22 cellular contexts compared by ENCODE assay signal in genomic region chr7:156940421-156941122, GRCh38. TPM values are rescaled to one million over a fixed set of nuclear protein-coding genes. Genes with fewer than 3 reads are reported as not detected.
DNase-seq lines count a peak whose midpoint lies in the region; ATAC-seq, FAIRE-seq and TF ChIP-seq lines count a peak whose summit lies in the region.
"Had no signal": no experiment of that assay in that cellular context is flagged by ENCODE, and none has a peak within 500 bp of the region (broad histone marks: within the 10 kb centered on the region; RNA-seq: fewer than 3 reads in every experiment).

No MANE protein-coding gene starts in this region.

- DNase-seq in activated CD4-positive, alpha-beta T cell treated with anti-CD3 and anti-CD28 coated beads, Interleukin-2, amount 10 ng/mL, durations not matched to agents 7 days and 5 days: no peak
- DNase-seq in activated CD4-positive, alpha-beta T cell treated with anti-CD3 and anti-CD28 coated beads for 1 hour: no peak
- DNase-seq in K562 (ENCODE audit: extremely low read depth in 1 of 4, low spot score in 3 of 4) (no peak), neuronal stem cell (ENCODE audit: low spot score) (no peak), NCI-H187 treated with DMSO at 0.1 percent for 48 hours (lab: John Stamatoyannopoulos, UW) (no peak), foreskin keratinocyte (no peak), superior temporal gyrus (ENCODE audit: extremely low spot score) (no peak)
- DNase-seq: AML-193; C1 segment of cervical spinal cord; CD4-positive, alpha-beta memory T cell; CD4-positive, CD25-positive, alpha-beta regulatory T cell; CD8-positive, alpha-beta memory T cell; COR-L47; DMS79 treated with DMSO at 0.1 percent for 48 hours; GF-D8 had no signal

- no TSS peak for BruUV-seq in K562 (replicated peaks; lab: Mats Ljungman, UMichigan)

- no peaks in the 10 kb centered on the region for H3K79me2 ChIP-seq in K562 (ENCODE audit: control insufficient read depth, insufficient read depth, low read length)

- peaks cover 10% of the 10 kb centered on the region for H3K36me3 Mint-ChIP-seq in activated CD4-positive, alpha-beta T cell treated with anti-CD3 and anti-CD28 coated beads, Interleukin-2, amount 10 ng/mL, durations not matched to agents 7 days and 5 days (ENCODE audit: low read depth)
- H3K36me3 Mint-ChIP-seq: CD4-positive, alpha-beta memory T cell; CD4-positive, CD25-positive, alpha-beta regulatory T cell; CD8-positive, alpha-beta memory T cell had no signal

- TF ChIP-seq EP300 in K562 (IDR thresholded peaks at IDR 0.05; ENCODE audit: low read length): no peak

- peaks cover 25 to 35% of the 10 kb centered on the region in 2 experiments for H3K27me3 ChIP-seq in K562 (ENCODE audit: control insufficient read depth in 2 of 2, insufficient read depth in 2 of 2, low read length in 2 of 2)
- H3K27me3 ChIP-seq in neuronal stem cell (ENCODE audit: control insufficient read depth in 3 of 3, insufficient read depth in 3 of 3, low read depth in 1 of 3, low read length in 3 of 3): peaks cover 0 to 35% (median 0%) of the 10 kb centered on the region in 3 experiments
- no peaks in the 10 kb centered on the region for H3K27me3 ChIP-seq in foreskin keratinocyte

- CTCF ChIA-PET in activated CD4-positive, alpha-beta T cell treated with anti-CD3 and anti-CD28 coated beads, Interleukin-2, amount 10 ng/mL, durations not matched to agents 7 days and 5 days (lab: Charles Lee): no interaction called here
- CTCF ChIA-PET in K562 (lab: Yijun Ruan, JAX; ENCODE audit: low intra/inter-chr PET ratio): no interaction called here

- H3K9me3 ChIP-seq in K562 (replicated peaks; ENCODE audit: control insufficient read depth, insufficient read depth, low read depth, low read length) (peaks cover 10% of the 10 kb centered on the region), neuronal stem cell (replicated peaks in 1 of 2; ENCODE audit: control insufficient read depth in 2 of 2, insufficient read depth in 1 of 2, low read depth in 1 of 2, low read length in 2 of 2) (peaks cover 5 to 6% of the 10 kb centered on the region in 2 donors)
- H3K9me3 ChIP-seq: A549 had no signal

- H3K23ac ChIP-seq in neuronal stem cell (ENCODE audit: low read depth, low read length, poor library complexity): peak overlapping the region; percentile 98

- H3K4me2 ChIP-seq in K562 (ENCODE audit: insufficient read depth, low read length) (no peak overlapping the region), neuronal stem cell (ENCODE audit: insufficient read depth, low read length, poor library complexity, severe bottlenecking) (no peak overlapping the region)
- H3K4me2 ChIP-seq: A549 had no signal

- H3K27ac ChIP-seq in K562 (ENCODE audit: extremely low read depth, low read depth, low read length) (no peak overlapping the region), neuronal stem cell (replicated peaks; ENCODE audit: low read length) (no peak overlapping the region), foreskin keratinocyte (no peak overlapping the region)
- H3K27ac ChIP-seq: 22Rv1, A549 had no signal

- no peak for TF ChIP-seq RAD21 in K562 (CRISPR knock-in tag; conservative IDR thresholded peaks at IDR 0.05 in 1 of 2, IDR thresholded peaks at IDR 0.05 in 1 of 2)

- H2AK5ac ChIP-seq in neuronal stem cell (ENCODE audit: low read depth, low read length): no peak overlapping the region

- no peak overlapping the region for H4K8ac ChIP-seq in neuronal stem cell (ENCODE audit: low read depth, low read length)

- H3K9ac ChIP-seq in K562 (ENCODE audit: insufficient read depth in 1 of 2, low read depth in 2 of 2, low read length in 2 of 2) (no peak overlapping the region), neuronal stem cell (ENCODE audit: low read depth, low read length, poor library complexity) (no peak overlapping the region)

- no peak overlapping the region for H3K4me3 ChIP-seq in K562
- no peak overlapping the region for H3K4me3 ChIP-seq in neuronal stem cell (ENCODE audit: low read length in 2 of 2)
- H3K4me3 ChIP-seq: A549 had no signal

- peaks cover 2% of the 10 kb centered on the region for H3K4me1 Mint-ChIP-seq in activated CD4-positive, alpha-beta T cell treated with anti-CD3 and anti-CD28 coated beads, Interleukin-2, amount 10 ng/mL, durations not matched to agents 7 days and 5 days

- no peak overlapping the region for H3K4me3 Mint-ChIP-seq in activated CD4-positive, alpha-beta T cell treated with anti-CD3 and anti-CD28 coated beads, Interleukin-2, amount 10 ng/mL, durations not matched to agents 7 days and 5 days
- H3K4me3 Mint-ChIP-seq: B cell; CD4-positive, alpha-beta memory T cell; CD4-positive, CD25-positive, alpha-beta regulatory T cell; CD8-positive, alpha-beta memory T cell had no signal

- no peak overlapping the region for H4K91ac ChIP-seq in neuronal stem cell (ENCODE audit: low read depth, low read length, poor library complexity)

- H3K36me3 ChIP-seq in K562 (ENCODE audit: control insufficient read depth, insufficient read depth, low read length) (no peaks in the 10 kb centered on the region), neuronal stem cell (replicated peaks in 1 of 2; ENCODE audit: control insufficient read depth in 2 of 2, insufficient read depth in 2 of 2, low read length in 2 of 2) (no peaks in the 10 kb centered on the region)

- WGBS in K562 (ENCODE audit: insufficient coverage, low coverage, missing lambda C conversion rate): 59% methylated on average over 17 of the region's 57 CpGs
- WGBS in neuronal stem cell (ENCODE audit: extremely low coverage in 2 of 2, insufficient read length in 2 of 2, insufficient replicate concordance in 1 of 2), 2 donors: no CpG with 5 or more reads among the region's 57 CpGs

- no peaks in the 10 kb centered on the region for H4K20me1 ChIP-seq in K562 (replicated peaks; ENCODE audit: control insufficient read depth, insufficient read depth, low read length)

- intact Hi-C loops in K562 (cut with micrococcal nuclease): no loop called here

- no peak for TF ChIP-seq POLR2A in K562 (conservative IDR thresholded peaks at IDR 0.05)

- no peak overlapping the region for H2BK120ac ChIP-seq in neuronal stem cell (ENCODE audit: low read depth, low read length)

- no peak for FAIRE-seq in K562 (lab: Jason Lieb, UNC)
- FAIRE-seq: A549, D721Med, G401.6, GM12891, GM19239 had no signal

- in situ Hi-C loops in K562 (cut with MboI): no loop called here

- H3K79me1 ChIP-seq in neuronal stem cell (ENCODE audit: low read depth, low read length): no peaks in the 10 kb centered on the region

- TF ChIP-seq CTCF in K562 (IDR thresholded peaks at IDR 0.05 in 2 of 3, conservative IDR thresholded peaks at IDR 0.05 in 1 of 3; ENCODE audit: insufficient read depth in 2 of 3, low read depth in 1 of 3, low read length in 3 of 3) (no peak), foreskin keratinocyte (conservative IDR thresholded peaks at IDR 0.05) (no peak)

- no peak overlapping the region for H3K18ac ChIP-seq in neuronal stem cell (ENCODE audit: low read length)

- peak overlapping the region; percentile 19 for H3K27ac Mint-ChIP-seq in activated CD4-positive, alpha-beta T cell treated with anti-CD3 and anti-CD28 coated beads, Interleukin-2, amount 10 ng/mL, durations not matched to agents 7 days and 5 days
- H3K27ac Mint-ChIP-seq: B cell; CD8-positive, alpha-beta memory T cell had no signal

- no peak overlapping the region for H2AFZ ChIP-seq in K562 (ENCODE audit: low read depth, low read length)
- no peak overlapping the region for H2AFZ ChIP-seq in neuronal stem cell (ENCODE audit: low read length)

- peak overlapping the region; percentile 24 for H2BK5ac ChIP-seq in neuronal stem cell (ENCODE audit: low read length)

- ATAC-seq in K562 (no peak), foreskin keratinocyte (no peak)
- ATAC-seq: A549 had no signal

- H3K9me3 Mint-ChIP-seq in activated CD4-positive, alpha-beta T cell treated with anti-CD3 and anti-CD28 coated beads, Interleukin-2, amount 10 ng/mL, durations not matched to agents 7 days and 5 days: peaks cover 12% of the 10 kb centered on the region
- H3K9me3 Mint-ChIP-seq: CD8-positive, alpha-beta memory T cell had no signal

- no peak overlapping the region for H2BK15ac ChIP-seq in neuronal stem cell (ENCODE audit: low read length)

- H3K14ac ChIP-seq in neuronal stem cell (ENCODE audit: low read length): no peak overlapping the region

- H3K4me1 ChIP-seq in K562 (replicated peaks in 1 of 2; ENCODE audit: control insufficient read depth in 2 of 2, insufficient read depth in 2 of 2, low read length in 2 of 2): peaks cover 0 to 27% of the 10 kb centered on the region in 2 experiments; a peak in 3 of 5 replicates
- peaks cover 2 to 3% of the 10 kb centered on the region in 2 donors for H3K4me1 ChIP-seq in neuronal stem cell (ENCODE audit: control insufficient read depth in 2 of 2, insufficient read depth in 1 of 2, low read depth in 1 of 2, low read length in 2 of 2)
- peaks cover 8% of the 10 kb centered on the region for H3K4me1 ChIP-seq in foreskin keratinocyte
- H3K4me1 ChIP-seq: A549 had no signal

- peaks cover 18% of the 10 kb centered on the region for H3K27me3 Mint-ChIP-seq in activated CD4-positive, alpha-beta T cell treated with anti-CD3 and anti-CD28 coated beads, Interleukin-2, amount 10 ng/mL, durations not matched to agents 7 days and 5 days

- no peaks in the 10 kb centered on the region for H3K9me1 ChIP-seq in K562 (ENCODE audit: control insufficient read depth, insufficient read depth, low read length)

- POLR2A ChIA-PET in activated CD4-positive, alpha-beta T cell treated with anti-CD3 and anti-CD28 coated beads, Interleukin-2, amount 10 ng/mL, durations not matched to agents 7 days and 5 days (lab: Charles Lee): no interaction called here
- POLR2A ChIA-PET in K562 (lab: Yijun Ruan, JAX): no interaction called here

- no peak overlapping the region for H2BK12ac ChIP-seq in neuronal stem cell (ENCODE audit: low read length)

- no peak overlapping the region for H3K4ac ChIP-seq in neuronal stem cell (ENCODE audit: low read length)

RNA-seq across cellular contexts. Expression of gene NOM1, which starts 8.9 kb away (rescaled TPM):
- total RNA-seq in activated CD4-positive, alpha-beta T cell treated with anti-CD3 and anti-CD28 coated beads, Interleukin-2, amount 10 ng/mL, durations not matched to agents 7 days and 5 days: 10 to 100 TPM; 27.2 to 28.6 TPM
- total RNA-seq in K562 (2011; cell fraction: chromatin; rRNA removed; ENCODE audit: low replicate concordance): 205 and 222 TPM in 2 replicates
- total RNA-seq in K562 (2011; cell fraction: nucleolus; rRNA removed): 88.2 and 99.2 TPM in 2 replicates
- 125 and 156 TPM in 2 replicates for total RNA-seq in K562 (2011; cell fraction: nucleoplasm; rRNA removed)
- total RNA-seq in K562 (2014; rRNA removed): 35.7 and 35.8 TPM in 2 replicates
- total RNA-seq in K562 (2014; rRNA removed; fragmentation: Illumina TruSeq; extraction: Trizol): 38.8 and 40.1 TPM in 2 replicates
- 41.2 and 42.9 TPM in 2 replicates for total RNA-seq in K562 (2015; rRNA removed; fragmentation: Illumina TruSeq; extraction: Trizol)
- 37.3 and 47.3 TPM in 2 replicates for total RNA-seq in K562 (2021)
- polyA plus RNA-seq in K562 (2011; rRNA removed): 30.5 and 30.9 TPM in 2 replicates
- polyA plus RNA-seq in K562 (2011; cell fraction: cytosol; rRNA removed): 15.3 and 15.4 TPM in 2 replicates
- polyA plus RNA-seq in K562 (2011; cell fraction: nucleus; rRNA removed): 64.1 and 106 TPM in 2 replicates
- polyA plus RNA-seq in K562 (2012): 20.2 and 27.0 TPM in 2 replicates
- polyA plus RNA-seq in K562 (2014; fragmentation: Illumina TruSeq; extraction: Trizol): 38.2 and 39.7 TPM in 2 replicates
- 1 to 10 TPM; 6.8 to 9.6 TPM for polyA plus RNA-seq in K562 (2014; fragmentation: Nextera tagmentation; extraction: Ambion mirVana)
- polyA plus RNA-seq in K562 (2014; rRNA removed): 37.4 and 39.6 TPM in 2 replicates
- polyA minus RNA-seq in K562 (2011; rRNA and poly(A)+ RNA removed): 34.0 and 39.0 TPM in 2 replicates
- 21.2 and 26.1 TPM in 2 replicates for polyA minus RNA-seq in K562 (2011; cell fraction: cytosol; rRNA and poly(A)+ RNA removed)
- 50.6 and 53.0 TPM in 2 replicates for polyA minus RNA-seq in K562 (2011; cell fraction: nucleus; rRNA and poly(A)+ RNA removed)
- 7.5 TPM for polyA plus RNA-seq in neuronal stem cell (2013, experiment 1 of 2)
- polyA plus RNA-seq in neuronal stem cell (2013, experiment 2 of 2): 7.7 TPM
- total RNA-seq in foreskin keratinocyte: 22.9 and 26.2 TPM in 2 replicates
- polyA plus RNA-seq in foreskin keratinocyte: 9.1 and 9.7 TPM in 2 replicates

RNA-seq across cellular contexts. Expression of gene LMBR1, which starts 47.6 kb away (rescaled TPM):
- 10 to 100 TPM; 38.8 to 43.5 TPM for total RNA-seq in activated CD4-positive, alpha-beta T cell treated with anti-CD3 and anti-CD28 coated beads, Interleukin-2, amount 10 ng/mL, durations not matched to agents 7 days and 5 days
- total RNA-seq in K562 (2011; cell fraction: chromatin; rRNA removed; ENCODE audit: low replicate concordance): 221 and 364 TPM in 2 replicates
- 125 and 149 TPM in 2 replicates for total RNA-seq in K562 (2011; cell fraction: nucleolus; rRNA removed)
- total RNA-seq in K562 (2011; cell fraction: nucleoplasm; rRNA removed): 218 and 331 TPM in 2 replicates
- total RNA-seq in K562 (2014; rRNA removed): 74.6 and 136 TPM in 2 replicates
- 59.9 and 67.3 TPM in 2 replicates for total RNA-seq in K562 (2014; rRNA removed; fragmentation: Illumina TruSeq; extraction: Trizol)
- total RNA-seq in K562 (2015; rRNA removed; fragmentation: Illumina TruSeq; extraction: Trizol): 58.5 and 61.7 TPM in 2 replicates
- total RNA-seq in K562 (2021): 89.1 and 90.0 TPM in 2 replicates
- 33.6 and 82.0 TPM in 2 replicates for polyA plus RNA-seq in K562 (2011; rRNA removed)
- 36.1 and 51.5 TPM in 2 replicates for polyA plus RNA-seq in K562 (2011; cell fraction: cytosol; rRNA removed)
- 136 and 225 TPM in 2 replicates for polyA plus RNA-seq in K562 (2011; cell fraction: nucleus; rRNA removed)
- 38.8 and 45.6 TPM in 2 replicates for polyA plus RNA-seq in K562 (2012)
- 49.8 and 49.9 TPM in 2 replicates for polyA plus RNA-seq in K562 (2014; fragmentation: Illumina TruSeq; extraction: Trizol)
- polyA plus RNA-seq in K562 (2014; fragmentation: Nextera tagmentation; extraction: Ambion mirVana): 1 to 10 TPM; 7.7 to 9.6 TPM
- 49.0 and 50.9 TPM in 2 replicates for polyA plus RNA-seq in K562 (2014; rRNA removed)
- 80.1 and 153 TPM in 2 replicates for polyA minus RNA-seq in K562 (2011; rRNA and poly(A)+ RNA removed)
- polyA minus RNA-seq in K562 (2011; cell fraction: cytosol; rRNA and poly(A)+ RNA removed): 53.8 and 63.2 TPM in 2 replicates
- 191 and 204 TPM in 2 replicates for polyA minus RNA-seq in K562 (2011; cell fraction: nucleus; rRNA and poly(A)+ RNA removed)
- polyA plus RNA-seq in neuronal stem cell (2013, experiment 1 of 2): 28.8 TPM
- polyA plus RNA-seq in neuronal stem cell (2013, experiment 2 of 2): 29.0 TPM
- total RNA-seq in foreskin keratinocyte: 37.4 and 39.3 TPM in 2 replicates
- 11.2 and 13.1 TPM in 2 replicates for polyA plus RNA-seq in foreskin keratinocyte
